Comparison of ENCODE assay signal across 18 cellular contexts in the genomic region with DNA sequence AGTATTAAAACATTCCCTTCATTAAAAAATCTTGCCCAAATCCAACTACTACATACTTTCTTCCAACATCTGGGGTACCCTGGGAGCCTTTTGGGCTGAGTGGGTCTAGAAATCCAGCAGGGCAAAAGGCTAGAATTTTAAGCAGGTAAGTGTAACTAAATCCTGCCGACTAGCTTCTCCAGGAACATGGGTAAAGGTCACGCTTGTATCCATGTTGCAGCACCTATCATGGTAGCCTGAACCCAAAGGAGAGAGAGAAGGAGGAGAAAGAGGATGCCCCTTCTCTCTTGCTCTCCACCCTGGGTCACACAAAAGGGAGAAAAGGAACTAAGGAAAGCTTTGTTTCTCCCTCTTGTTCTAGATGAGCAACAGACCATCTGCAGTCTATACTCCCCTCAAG. TPM values are rescaled to one million over a fixed set of nuclear protein-coding genes. Genes with fewer than 3 reads are reported as not detected.
DNase-seq lines count a peak whose midpoint lies in the region; ATAC-seq and TF ChIP-seq lines count a peak whose summit lies in the region.
"Had no signal": no experiment of that assay in that cellular context is flagged by ENCODE, and none has a peak within 500 bp of the region (broad histone marks: within the 10 kb centered on the region; RNA-seq: fewer than 3 reads in every experiment).

No MANE protein-coding gene starts in this region.

- peaks cover 18% of the 10 kb centered on the region for H3K9me3 Mint-ChIP-seq in endothelial cell (ENCODE audit: unreplicated experiment)
- H3K9me3 Mint-ChIP-seq in naive thymus-derived CD4-positive, alpha-beta T cell: peaks cover 0 to 86% (median 40%) of the 10 kb centered on the region in 11 donors

- H3K27ac ChIP-seq in BLaER1 treated with 17β-estradiol and CSF1 and Interleukin-3, amounts not matched to agents 10 nM and 100 nM: no peak overlapping the region
- no peak overlapping the region for H3K27ac ChIP-seq in OCI-LY7 (ENCODE audit: low read depth, low read length, poor library complexity, severe bottlenecking)
- H3K27ac ChIP-seq in naive thymus-derived CD4-positive, alpha-beta T cell (ENCODE audit: low read depth, low read length): no peak overlapping the region
- H3K27ac ChIP-seq: A549, C4-2B, SJCRH30 had no signal

- no peaks in the 10 kb centered on the region for H4K20me1 ChIP-seq in BLaER1 treated with 17β-estradiol and CSF1 and Interleukin-3, amounts not matched to agents 10 nM and 100 nM
- no peaks in the 10 kb centered on the region for H4K20me1 ChIP-seq in OCI-LY7 (ENCODE audit: insufficient read depth, low read length)

- intact Hi-C loops in OCI-LY7 (cut with micrococcal nuclease; ENCODE audit: unreplicated experiment): no loop called here
- intact Hi-C loops in naive thymus-derived CD4-positive, alpha-beta T cell (cut with micrococcal nuclease): no loop called here

- H3K9me2 ChIP-seq in OCI-LY7 (ENCODE audit: insufficient read depth, low read length): no peaks in the 10 kb centered on the region

- CTCF ChIA-PET in OCI-LY7 (lab: Charles Lee; ENCODE audit: unreplicated experiment): no interaction called here
- CTCF ChIA-PET in naive thymus-derived CD4-positive, alpha-beta T cell (lab: Charles Lee): no interaction called here

- no peak for DNase-seq in OCI-LY7 (ENCODE audit: low spot score)
- DNase-seq in endothelial cell (ENCODE audit: low spot score): no peak
- DNase-seq in naive thymus-derived CD4-positive, alpha-beta T cell: no peak
- no peak for DNase-seq in activated CD8-positive, alpha-beta memory T cell treated with anti-CD3 and anti-CD28 coated beads for 24 hours
- DNase-seq: GDM1, HCEC 1CT, KBM-7, NCI-H1105 treated with DMSO at 0.1 percent for 48 hours, NCI-H187, NCI-H2227 treated with DMSO at 0.1 percent for 48 hours, NCI-H510A treated with DMSO at 0.1 percent for 48 hours, SJCRH30 had no signal

- no peak overlapping the region for H3K4me2 ChIP-seq in BLaER1 treated with 17β-estradiol and CSF1 and Interleukin-3, amounts not matched to agents 10 nM and 100 nM
- no peak overlapping the region for H3K4me2 ChIP-seq in OCI-LY7 (ENCODE audit: low read length)
- H3K4me2 ChIP-seq: A549, GM23338 had no signal

- TSS peak; percentile 35 for BruUV-seq in OCI-LY7 (replicated peaks; lab: Mats Ljungman, UMichigan)

- peaks cover 54% of the 10 kb centered on the region for H3K36me3 Mint-ChIP-seq in endothelial cell (ENCODE audit: low read depth, unreplicated experiment)
- H3K36me3 Mint-ChIP-seq in naive thymus-derived CD4-positive, alpha-beta T cell: peaks cover 11 to 45% (median 38%) of the 10 kb centered on the region in 5 donors

- no peaks in the 10 kb centered on the region for H3K27me3 ChIP-seq in BLaER1 treated with 17β-estradiol and CSF1 and Interleukin-3, amounts not matched to agents 10 nM and 100 nM
- no peaks in the 10 kb centered on the region for H3K27me3 ChIP-seq in naive thymus-derived CD4-positive, alpha-beta T cell (ENCODE audit: control insufficient read depth in 2 of 2, insufficient read depth in 2 of 2, low read length in 2 of 2)
- H3K27me3 ChIP-seq: SJCRH30 had no signal

- H3K79me2 ChIP-seq in OCI-LY7 (ENCODE audit: insufficient read depth, low read depth, low read length): peaks cover 25% of the 10 kb centered on the region; the same call in 1 of the 2 replicates

- TF ChIP-seq CTCF in OCI-LY7 (conservative IDR thresholded peaks at IDR 0.05; ENCODE audit: low read length): no peak
- no peak for TF ChIP-seq CTCF in endothelial cell (IDR thresholded peaks at IDR 0.05; ENCODE audit: unreplicated experiment)

- H3K9ac ChIP-seq in BLaER1 treated with 17β-estradiol and CSF1 and Interleukin-3, amounts not matched to agents 10 nM and 100 nM: no peak overlapping the region

- H3K27ac Mint-ChIP-seq in endothelial cell (ENCODE audit: unreplicated experiment): no peak overlapping the region
- no peak overlapping the region for H3K27ac Mint-ChIP-seq in naive thymus-derived CD4-positive, alpha-beta T cell
- H3K27ac Mint-ChIP-seq: GM23338 had no signal

- peaks cover 1% of the 10 kb centered on the region for H3K27me3 Mint-ChIP-seq in endothelial cell (ENCODE audit: unreplicated experiment)
- H3K27me3 Mint-ChIP-seq in naive thymus-derived CD4-positive, alpha-beta T cell: no peaks in the 10 kb centered on the region

- peak overlapping the region; percentile 31 for H3K4me3 Mint-ChIP-seq in endothelial cell (ENCODE audit: unreplicated experiment)
- H3K4me3 Mint-ChIP-seq in naive thymus-derived CD4-positive, alpha-beta T cell: no peak overlapping the region
- H3K4me3 Mint-ChIP-seq: GM23338 had no signal

- H2AFZ ChIP-seq in OCI-LY7 (ENCODE audit: low read length): no peak overlapping the region
- H2AFZ ChIP-seq: GM23338 had no signal

- POLR2A ChIA-PET in OCI-LY7 (lab: Charles Lee): interaction anchor here (0.6 to 1.1 kb wide), 3 partner anchors 27 to 320 kb away, joined by 3 read pairs; no protein-coding TSS in a partner anchor
- POLR2A ChIA-PET in naive thymus-derived CD4-positive, alpha-beta T cell (lab: Charles Lee): no interaction called here

- ATAC-seq in naive thymus-derived CD4-positive, alpha-beta T cell: no peak
- no peak for ATAC-seq in HG03460 (IDR thresholded peaks at IDR 0.05; ENCODE audit: unreplicated experiment)
- ATAC-seq in HG02798 (IDR thresholded peaks at IDR 0.05; ENCODE audit: poor library complexity, unreplicated experiment): no peak
- ATAC-seq: A549, GM23338 had no signal

- H3K4me1 ChIP-seq in BLaER1 treated with 17β-estradiol and CSF1 and Interleukin-3, amounts not matched to agents 10 nM and 100 nM: no peaks in the 10 kb centered on the region
- H3K4me1 ChIP-seq in OCI-LY7 (ENCODE audit: insufficient read depth, low read length, poor library complexity, severe bottlenecking): peaks cover 12% of the 10 kb centered on the region
- H3K4me1 ChIP-seq in naive thymus-derived CD4-positive, alpha-beta T cell (ENCODE audit: control insufficient read depth in 2 of 2, insufficient read depth in 2 of 2, low read length in 2 of 2): no peaks in the 10 kb centered on the region
- H3K4me1 ChIP-seq: A549, SJCRH30 had no signal

- no peaks in the 10 kb centered on the region for H3K4me1 Mint-ChIP-seq in endothelial cell (ENCODE audit: unreplicated experiment)
- H3K4me1 Mint-ChIP-seq in naive thymus-derived CD4-positive, alpha-beta T cell: no peaks in the 10 kb centered on the region
- H3K4me1 Mint-ChIP-seq: GM23338 had no signal

- H3K36me3 ChIP-seq in BLaER1 treated with 17β-estradiol and CSF1 and Interleukin-3, amounts not matched to agents 10 nM and 100 nM: peaks cover 71 to 100% (median 80%) of the 10 kb centered on the region in 11 experiments
- peaks cover 79% of the 10 kb centered on the region for H3K36me3 ChIP-seq in OCI-LY7 (ENCODE audit: insufficient read depth, low read length)
- H3K36me3 ChIP-seq in naive thymus-derived CD4-positive, alpha-beta T cell (ENCODE audit: control insufficient read depth in 2 of 3, insufficient read depth in 3 of 3, low read length in 3 of 3): no peaks in the 10 kb centered on the region

- H3K9me3 ChIP-seq in BLaER1 treated with 17β-estradiol and CSF1 and Interleukin-3, amounts not matched to agents 10 nM and 100 nM (replicated peaks in 1 of 11): peaks cover 83 to 99% (median 87%) of the 10 kb centered on the region in 11 experiments
- H3K9me3 ChIP-seq in OCI-LY7 (ENCODE audit: low read length): peaks cover 63% of the 10 kb centered on the region
- H3K9me3 ChIP-seq in naive thymus-derived CD4-positive, alpha-beta T cell (ENCODE audit: control insufficient read depth in 2 of 3, low read length in 3 of 3): peaks cover 5 to 43% (median 8%) of the 10 kb centered on the region in 3 experiments

- peak overlapping the region in 7 of 10 experiments; percentile 4 to 32 (median 19); a peak in 5 of 20 replicates for H3K4me3 ChIP-seq in BLaER1 treated with 17β-estradiol and CSF1 and Interleukin-3, amounts not matched to agents 10 nM and 100 nM
- no peak overlapping the region for H3K4me3 ChIP-seq in OCI-LY7 (ENCODE audit: low read depth, low read length, poor library complexity, severe bottlenecking)
- H3K4me3 ChIP-seq in naive thymus-derived CD4-positive, alpha-beta T cell (ENCODE audit: low read length): peak overlapping the region; percentile 8
- H3K4me3 ChIP-seq: A549, GM23338, SJCRH30 had no signal

RNA-seq across cellular contexts. Expression of gene ZNF680, which starts 53.3 kb away (rescaled TPM):
- total RNA-seq in OCI-LY7 (2014; rRNA removed; shearing (Covaris generic)): 55.9 and 62.6 TPM in 2 replicates
- total RNA-seq in OCI-LY7 (2022): 48.4 and 58.4 TPM in 2 replicates
- total RNA-seq in endothelial cell (ENCODE audit: unreplicated experiment): 17.8 TPM
- 10 to 100 TPM in 4 of 5 experiments, 1 to 10 TPM in 1; 10.0 to 20.4 (median 12.0) TPM for total RNA-seq in naive thymus-derived CD4-positive, alpha-beta T cell
- polyA plus RNA-seq in naive thymus-derived CD4-positive, alpha-beta T cell: 10 to 100 TPM in 1 of 2 donors, 1 to 10 TPM in 1; 9.1 to 10.3 TPM
